Comparison of ENCODE assay signal across 8 cellular contexts in genomic region chr20:45791668-45792512, GRCh38. TPM values are rescaled to one million over a fixed set of nuclear protein-coding genes. Genes with fewer than 3 reads are reported as not detected.
DNase-seq lines count a peak whose midpoint lies in the region; ATAC-seq, FAIRE-seq and TF ChIP-seq lines count a peak whose summit lies in the region.

DNTTIP1 (plus strand) TSS chr20:45791954; CDS start chr20:45792005, 51 bp downstream.
WFDC3 (minus strand) TSS chr20:45791883; CDS start chr20:45789975, 1,908 bp downstream.

- H3K4me3 ChIP-seq in AG04450 (ENCODE audit: low read depth, low read length) (peak within 1 kb of the TSS; percentile 91), kidney (ENCODE audit: low read length in 2 of 2) (peak within 1 kb of the TSS; percentile 93 to 94)

- FAIRE-seq in kidney (lab: Jason Lieb, UNC): no peak

- H3K9ac ChIP-seq in kidney (ENCODE audit: low read length in 2 of 2): peak within 1 kb of the TSS; percentile 76 to 94

- DNase-seq in AG04450 (ENCODE audit: low read depth, low spot score) (no peak), NCI-H226 (peak; percentile 84), cerebellar cortex (ENCODE audit: low spot score) (peak; percentile 87), kidney (peak; percentile 98)
- DNase-seq in activated CD4-positive, CD25-positive, alpha-beta regulatory T cell treated with anti-CD3 and anti-CD28 coated beads, Interleukin-2, amount 50 U/mL, for 72 hours: peak; percentile 91
- DNase-seq in stimulated activated CD4-positive, alpha-beta T cell treated with anti-CD3 and anti-CD28 coated beads, Interleukin-12 subunit alpha, Interleukin-12 subunit beta, amount 100 ng/mL, for 48 hours (ENCODE audit: low read depth in 2 of 3, low spot score in 1 of 3): peak; percentile 71 to 89 (median 78)

- no peaks in the 10 kb centered on the region for H3K27me3 ChIP-seq in AG04450 (ENCODE audit: control insufficient read depth, insufficient read depth, low read length)

- intact Hi-C loops in kidney (cut with DNase I): no loop called here

- CTCF ChIA-PET in AG04450 (lab: Charles Lee): interaction anchor here (1.2 kb wide), 1 partner anchor 179 kb away, joined by 10 read pairs; no protein-coding TSS in a partner anchor

- POLR2A ChIA-PET in AG04450 (lab: Yijun Ruan, JAX): interaction anchor here (0.6 to 1.2 kb wide), 3 partner anchors 10 to 143 kb away, joined by 4 to 6 read pairs (median 4); no protein-coding TSS in a partner anchor

- H3K9me3 ChIP-seq in AG04450 (ENCODE audit: control insufficient read depth, insufficient read depth, low read length) (no peaks in the 10 kb centered on the region), kidney (ENCODE audit: control insufficient read depth in 1 of 2, low read length in 2 of 2) (no peaks in the 10 kb centered on the region)

- peaks cover 10 to 15% of the 10 kb centered on the region in 2 donors for H3K36me3 ChIP-seq in kidney (ENCODE audit: control insufficient read depth in 1 of 2, insufficient read depth in 2 of 2, low read length in 2 of 2)

- TF ChIP-seq CTCF in AG04450 (IDR thresholded peaks at IDR 0.05; ENCODE audit: low read depth, low read length) (no peak; the same call in 1 of the 2 replicates), kidney (IDR thresholded peaks at IDR 0.05; ENCODE audit: borderline replicate concordance, extremely low read depth, insufficient read depth) (no peak)

- ATAC-seq in GM18907 (IDR thresholded peaks at IDR 0.05; ENCODE audit: unreplicated experiment): peak; percentile 89
- ATAC-seq in HG03139 (IDR thresholded peaks at IDR 0.05; ENCODE audit: unreplicated experiment): peak; percentile 82

- H3K27ac ChIP-seq in AG04450 (ENCODE audit: low read depth, low read length) (peak within 1 kb of the TSS; percentile 57), kidney (ENCODE audit: low read depth in 2 of 2, low read length in 2 of 2) (peak within 1 kb of the TSS; percentile 82 to 85)

- H3K4me1 ChIP-seq in kidney (ENCODE audit: control insufficient read depth in 1 of 2, insufficient read depth in 1 of 2, low read depth in 1 of 2, low read length in 2 of 2): peaks cover 5 to 7% of the 10 kb centered on the region in 2 donors

RNA-seq across cellular contexts. Expression of gene DNTTIP1, which starts in this region (rescaled TPM):
- polyA plus RNA-seq in AG04450 (2011; rRNA removed): 43.9 and 45.3 TPM in 2 replicates
- 20.8 and 29.0 TPM in 2 replicates for polyA minus RNA-seq in AG04450 (2011; rRNA and poly(A)+ RNA removed)
- 26.4 TPM for total RNA-seq in kidney
- polyA plus RNA-seq in kidney (ENCODE audit: insufficient read depth, low read depth, low replicate concordance): 34.7 TPM

RNA-seq across cellular contexts. Expression of gene WFDC3, which starts in this region (rescaled TPM):
- polyA plus RNA-seq in AG04450 (2011; rRNA removed): 0.30 TPM in 1 of 2 replicates, not detected in the other
- polyA minus RNA-seq in AG04450 (2011; rRNA and poly(A)+ RNA removed): not detected in 2 replicates
- total RNA-seq in kidney: 1.2 TPM
- polyA plus RNA-seq in kidney (ENCODE audit: insufficient read depth, low read depth, low replicate concordance): 7.7 TPM
